9 cellular contexts compared by ENCODE assay signal in genomic region chr19:57803265-57803593, GRCh38. TPM values are rescaled to one million over a fixed set of nuclear protein-coding genes. Genes with fewer than 3 reads are reported as not detected.
A peak's percentile ranks its signal among the peaks of the same experiment; 100 is the strongest.
DNase-seq lines count a peak whose midpoint lies in the region; ATAC-seq and TF ChIP-seq lines count a peak whose summit lies in the region.
"Had no signal": no experiment of that assay in that cellular context is flagged by ENCODE, and none has a peak within 500 bp of the region (broad histone marks: within the 10 kb centered on the region; RNA-seq: fewer than 3 reads in every experiment).

No MANE protein-coding gene starts in this region.

- peaks cover 12% of the 10 kb centered on the region for H3F3A ChIP-seq in SK-N-SH (replicated peaks; ENCODE audit: insufficient read depth)

- TF ChIP-seq CTCF in SK-N-SH (IDR thresholded peaks at IDR 0.05) (no peak), brain (conservative IDR thresholded peaks at IDR 0.05) (no peak)

- WGBS in SK-N-SH (ENCODE audit: low lambda C conversion rate), result 29% methylated on average over 6 of the region's 6 CpGs

- no peak for DNase-seq in SK-N-SH
- DNase-seq in left lobe of liver (ENCODE audit: low spot score), result no peak
- no peak for DNase-seq in medulla oblongata (ENCODE audit: extremely low spot score)
- DNase-seq in NCI-H510A (lab: John Stamatoyannopoulos, UW), result no peak
- DNase-seq in stimulated activated CD4-positive, alpha-beta T cell treated with anti-CD3 and anti-CD28 coated beads, Interleukin-1b, Interleukin-23, amount 100 ng/mL, for 48 hours, result no peak
- DNase-seq: BE2C had no signal

- H3K27me3 ChIP-seq in SK-N-SH (ENCODE audit: insufficient read depth), result no peaks in the 10 kb centered on the region
- no peaks in the 10 kb centered on the region for H3K27me3 ChIP-seq in stomach smooth muscle (ENCODE audit: control insufficient read depth in 1 of 2, insufficient read depth in 2 of 2, low read length in 2 of 2)
- H3K27me3 ChIP-seq: BE2C had no signal

- H3K36me3 Mint-ChIP-seq in brain, result peaks cover 41% of the 10 kb centered on the region

- H4K20me1 ChIP-seq in SK-N-SH (ENCODE audit: insufficient read depth), result no peaks in the 10 kb centered on the region

- POLR2A ChIA-PET in SK-N-SH (lab: Yijun Ruan, JAX), result interaction anchor here (1.5 kb wide), 1 partner anchor 12 kb away, joined by 5 read pairs; the partner anchor contains the start of gene ZNF552

- H3K4me1 Mint-ChIP-seq in brain, result peaks cover 49% of the 10 kb centered on the region

- H2AFZ ChIP-seq in SK-N-SH (ENCODE audit: low read depth), result peak overlapping the region; percentile 95

- H3K9ac ChIP-seq in SK-N-SH (peak overlapping the region; percentile 72), stomach smooth muscle (ENCODE audit: low read length in 2 of 2) (peak overlapping the region; percentile 68 to 79)

- ATAC-seq in SK-N-SH treated with all-trans-retinoic acid at 6 μM for 48 hours, result no peak
- peak; percentile 47 for ATAC-seq in left lobe of liver

- no peaks in the 10 kb centered on the region; a peak in 1 of 4 replicates for H3K4me1 ChIP-seq in SK-N-SH (ENCODE audit: control insufficient read depth in 1 of 2, insufficient read depth in 2 of 2, low read depth in 1 of 2, low read length in 1 of 2)
- H3K4me1 ChIP-seq in stomach smooth muscle (ENCODE audit: control insufficient read depth, insufficient read depth, low read length), result peaks cover 5% of the 10 kb centered on the region
- H3K4me1 ChIP-seq: BE2C had no signal

- peak overlapping the region; percentile 95 to 98 (median 96) for H3K27ac Mint-ChIP-seq in brain

- CTCF ChIA-PET in SK-N-SH (lab: Yijun Ruan, JAX), result no interaction called here

- no peaks in the 10 kb centered on the region for H3K9me3 Mint-ChIP-seq in brain

- H3K4me3 ChIP-seq in SK-N-SH (ENCODE audit: low read depth in 2 of 2, low read length in 1 of 2) (peak overlapping the region; percentile 55 to 67), stomach smooth muscle (ENCODE audit: low read length in 2 of 2) (peak overlapping the region; percentile 73 to 82)

- H3K36me3 ChIP-seq in SK-N-SH (replicated peaks in 1 of 2; ENCODE audit: control insufficient read depth in 1 of 2, insufficient read depth in 2 of 2, low read length in 1 of 2), result peaks cover 10 to 12% of the 10 kb centered on the region in 2 experiments
- peaks cover 0 to 4% of the 10 kb centered on the region in 2 donors for H3K36me3 ChIP-seq in stomach smooth muscle (ENCODE audit: control insufficient read depth in 2 of 2, insufficient read depth in 2 of 2, low read length in 2 of 2)

- H3K4me2 ChIP-seq in SK-N-SH, result peak overlapping the region; percentile 76

- no peaks in the 10 kb centered on the region for H3K9me2 ChIP-seq in SK-N-SH

- peak overlapping the region; percentile 88 to 91 (median 90) for H3K4me3 Mint-ChIP-seq in brain

- H3K27me3 Mint-ChIP-seq in brain, result peaks cover 3% of the 10 kb centered on the region

- H3K27ac ChIP-seq in SK-N-SH (ENCODE audit: low read depth in 2 of 2, low read length in 1 of 2) (peak overlapping the region in 1 of 2 experiments; percentile 66; a peak in 3 of 4 replicates), stomach smooth muscle (ENCODE audit: low read length) (peak overlapping the region; percentile 60)

- TF ChIP-seq EP300 in SK-N-SH (IDR thresholded peaks at IDR 0.05; ENCODE audit: borderline replicate concordance in 1 of 2, low read depth in 1 of 2, low read length in 1 of 2), result no peak

- H3K79me2 ChIP-seq in SK-N-SH (ENCODE audit: insufficient read depth), result peaks cover 6% of the 10 kb centered on the region; the same call in 1 of the 2 replicates

- H3K9me3 ChIP-seq in SK-N-SH (no peaks in the 10 kb centered on the region), stomach smooth muscle (ENCODE audit: control insufficient read depth in 2 of 2, low read length in 2 of 2) (no peaks in the 10 kb centered on the region)
- H3K9me3 ChIP-seq: BE2C had no signal

- no peak for TF ChIP-seq RAD21 in SK-N-SH (IDR thresholded peaks at IDR 0.05; ENCODE audit: low read length)

TF ChIP-seq in SK-N-SH, 30 proteins besides CTCF, POLR2A, EP300 and RAD21:
- TF ChIP-seq TEAD4 (IDR thresholded peaks at IDR 0.05; ENCODE audit: borderline replicate concordance, insufficient read depth) (no peak), GABPA (IDR thresholded peaks at IDR 0.05; ENCODE audit: low read depth) (no peak), FOXJ3 (CRISPR knock-in tag; IDR thresholded peaks at IDR 0.05) (no peak), ELF1 (IDR thresholded peaks at IDR 0.05) (no peak), SMC3 (IDR thresholded peaks at IDR 0.05; ENCODE audit: low read depth, low read length) (no peak)

TF ChIP-seq in SK-N-SH treated with all-trans-retinoic acid at 6 μM for 48 hours, 23 proteins besides CTCF, POLR2A, EP300 and RAD21 (continues in another document):
- TF ChIP-seq ZC3H10 (CRISPR knock-in tag; IDR thresholded peaks at IDR 0.05) (no peak), ZFP30 (CRISPR knock-in tag; IDR thresholded peaks at IDR 0.05) (no peak), ESRRG (CRISPR knock-in tag; IDR thresholded peaks at IDR 0.05) (no peak), OSR1 (CRISPR knock-in tag; IDR thresholded peaks at IDR 0.05) (no peak), SNAI2 (CRISPR knock-in tag; IDR thresholded peaks at IDR 0.05) (no peak), CREB5 (CRISPR knock-in tag; IDR thresholded peaks at IDR 0.05; ENCODE audit: low read depth) (no peak), TCF4 (CRISPR knock-in tag; IDR thresholded peaks at IDR 0.05; ENCODE audit: borderline replicate concordance) (no peak), BACH2 (CRISPR knock-in tag; IDR thresholded peaks at IDR 0.05; ENCODE audit: borderline replicate concordance) (no peak), ARNTL (CRISPR knock-in tag; IDR thresholded peaks at IDR 0.05; ENCODE audit: borderline replicate concordance, low read depth) (no peak), TSHZ2 (CRISPR knock-in tag; IDR thresholded peaks at IDR 0.05) (no peak), ZFP3 (CRISPR knock-in tag; IDR thresholded peaks at IDR 0.05) (no peak), ISL1 (CRISPR knock-in tag; IDR thresholded peaks at IDR 0.05) (no peak), ZNF70 (CRISPR knock-in tag; IDR thresholded peaks at IDR 0.05) (no peak)

RNA-seq across cellular contexts. Expression of gene ZNF552, which starts 11.5 kb away (rescaled TPM):
- polyA plus RNA-seq in SK-N-SH (2012; rRNA removed) (3.2 and 4.4 TPM in 2 replicates), brain (ENCODE audit: insufficient read depth, low read depth, low replicate concordance) (1.1 TPM)
- polyA plus RNA-seq in SK-N-SH (2012; cell fraction: cytosol; rRNA removed), result 2.0 and 2.8 TPM in 2 replicates
- 13.4 and 15.9 TPM in 2 replicates for polyA plus RNA-seq in SK-N-SH (2012; cell fraction: nucleus; rRNA removed)
- total RNA-seq in left lobe of liver, result 7.1 TPM

RNA-seq across cellular contexts. Expression of gene ZNF587B, which starts 26.9 kb away (rescaled TPM):
- polyA plus RNA-seq in SK-N-SH (2012; rRNA removed) (2.4 and 4.5 TPM in 2 replicates), brain (ENCODE audit: insufficient read depth, low read depth, low replicate concordance) (0.59 TPM)
- 1.1 TPM in 2 replicates for polyA plus RNA-seq in SK-N-SH (2012; cell fraction: cytosol; rRNA removed)
- polyA plus RNA-seq in SK-N-SH (2012; cell fraction: nucleus; rRNA removed), result 9.4 and 15.1 TPM in 2 replicates
- total RNA-seq in left lobe of liver, result 10.2 TPM

RNA-seq across cellular contexts. Expression of gene ZNF586, which starts 33.8 kb away (rescaled TPM):
- polyA plus RNA-seq in SK-N-SH (2012; rRNA removed), result 3.5 and 3.7 TPM in 2 replicates
- 3.4 and 4.2 TPM in 2 replicates for polyA plus RNA-seq in SK-N-SH (2012; cell fraction: cytosol; rRNA removed)
- 7.5 and 8.2 TPM in 2 replicates for polyA plus RNA-seq in SK-N-SH (2012; cell fraction: nucleus; rRNA removed)
- 4.4 TPM for polyA plus RNA-seq in brain (ENCODE audit: insufficient read depth, low read depth, low replicate concordance)
- 4.6 TPM for total RNA-seq in left lobe of liver

RNA-seq across cellular contexts. Expression of gene ZNF587, which starts 46.4 kb away (rescaled TPM):
- polyA plus RNA-seq in SK-N-SH (2012; rRNA removed), result 7.4 and 12.1 TPM in 2 replicates
- polyA plus RNA-seq in SK-N-SH (2012; cell fraction: cytosol; rRNA removed), result 4.2 and 5.4 TPM in 2 replicates
- polyA plus RNA-seq in SK-N-SH (2012; cell fraction: nucleus; rRNA removed), result 21.2 and 40.0 TPM in 2 replicates
- polyA plus RNA-seq in brain (ENCODE audit: insufficient read depth, low read depth, low replicate concordance), result 4.5 TPM
- 19.1 TPM for total RNA-seq in left lobe of liver

RNA-seq across cellular contexts. Expression of gene ZNF776, which starts 56.6 kb away (rescaled TPM):
- polyA plus RNA-seq in SK-N-SH (2012; rRNA removed) (7.5 and 10.0 TPM in 2 replicates), brain (ENCODE audit: insufficient read depth, low read depth, low replicate concordance) (5.5 TPM)
- polyA plus RNA-seq in SK-N-SH (2012; cell fraction: cytosol; rRNA removed), result 5.1 and 5.4 TPM in 2 replicates
- 24.1 and 31.0 TPM in 2 replicates for polyA plus RNA-seq in SK-N-SH (2012; cell fraction: nucleus; rRNA removed)
- total RNA-seq in left lobe of liver, result 9.1 TPM
